Comparison of ENCODE assay signal across 28 cellular contexts in genomic region chr14:70366890-70367289, GRCh38.
"Had no signal": no experiment of that assay in that cellular context is flagged by ENCODE, and none has a peak within 500 bp of the region (broad histone marks: within the 10 kb centered on the region; RNA-seq: fewer than 3 reads in every experiment).

No MANE protein-coding gene starts in this region.

- H3K4me2 ChIP-seq: KMS-11, SK-N-SH had no signal

- H3K4me3 Mint-ChIP-seq: activated CD8-positive, alpha-beta T cell treated with anti-CD3 and anti-CD28 coated beads, Interleukin-2, amount 10 ng/mL, durations not matched to agents 7 days and 5 days; activated naive CD8-positive, alpha-beta T cell treated with anti-CD3 and anti-CD28 coated beads, Interleukin-2, amount 50 U/mL, for 24 hours had no signal

- H3K9ac ChIP-seq: KMS-11, SK-N-SH had no signal

- H3K4me1 ChIP-seq: ascending aorta, SJCRH30 had no signal

- H3K27me3 ChIP-seq: ascending aorta, body of pancreas, MG63, Peyer's patch, SJCRH30 had no signal

- H3K9me3 Mint-ChIP-seq: activated naive CD4-positive, alpha-beta T cell treated with anti-CD3 and anti-CD28 coated beads, Interleukin-2, amount 50 U/mL, for 72 hours; activated naive CD8-positive, alpha-beta T cell treated with anti-CD3 and anti-CD28 coated beads, Interleukin-2, amount 50 U/mL, for 24 hours had no signal

- H3K36me3 ChIP-seq: MG63, SJCRH30 had no signal

- ATAC-seq: activated CD4-positive, CD25-positive, alpha-beta regulatory T cell treated with anti-CD3 and anti-CD28 coated beads, Interleukin-2, amount 50 U/mL, for 24 hours; activated CD8-positive, alpha-beta T cell treated with anti-CD3 and anti-CD28 coated beads, Interleukin-2, amount 10 ng/mL, durations not matched to agents 7 days and 5 days; activated naive CD4-positive, alpha-beta T cell treated with anti-CD3 and anti-CD28 coated beads, Interleukin-2, amount 50 U/mL, for 72 hours; activated naive CD8-positive, alpha-beta T cell treated with anti-CD3 and anti-CD28 coated beads, Interleukin-2, amount 50 U/mL, for 24 hours; body of pancreas had no signal

- H3K36me3 Mint-ChIP-seq: activated naive CD4-positive, alpha-beta T cell treated with anti-CD3 and anti-CD28 coated beads, Interleukin-2, amount 50 U/mL, for 72 hours had no signal

- H3K27me3 Mint-ChIP-seq: activated naive CD8-positive, alpha-beta T cell treated with anti-CD3 and anti-CD28 coated beads, Interleukin-2, amount 50 U/mL, for 24 hours had no signal

- DNase-seq: activated CD4-positive, alpha-beta T cell treated with anti-CD3 and anti-CD28 coated beads for 4 hours; activated CD8-positive, alpha-beta memory T cell treated with anti-CD3 and anti-CD28 coated beads, Interleukin-2, amount 50 U/mL, for 48 hours; activated CD8-positive, alpha-beta T cell treated with anti-CD3 and anti-CD28 coated beads, Interleukin-2, amount 10 ng/mL, durations not matched to agents 7 days and 5 days; activated naive CD4-positive, alpha-beta T cell treated with Interleukin-2 at 50 U/mL for 16 hours; activated naive CD8-positive, alpha-beta T cell treated with anti-CD3 and anti-CD28 coated beads, Interleukin-2, amount 50 U/mL, for 24 hours; activated T-cell treated with anti-CD3 and anti-CD28 coated beads, Interleukin-2, amount 50 U/mL, for 1 hour; amniotic stem cell; body of pancreas; central memory CD4-positive, alpha-beta T cell; MG63; MV-4-11; NCI-H1092 treated with DMSO at 0.1 percent for 48 hours; NCI-H1417 treated with DMSO at 0.1 percent for 48 hours; NCI-H1694; NCI-H2029; NCI-H2107; NCI-H345; NCI-H510A; Peyer's patch; Right ventricle myocardium superior; SJCRH30; SK-N-SH; T-helper 1 cell had no signal

- H3K4me1 Mint-ChIP-seq: activated naive CD8-positive, alpha-beta T cell treated with anti-CD3 and anti-CD28 coated beads, Interleukin-2, amount 50 U/mL, for 24 hours had no signal

- H3K27ac ChIP-seq: ascending aorta, body of pancreas, KMS-11, Peyer's patch, RWPE1, SJCRH30 had no signal

- H3K27ac Mint-ChIP-seq: activated CD8-positive, alpha-beta T cell treated with anti-CD3 and anti-CD28 coated beads, Interleukin-2, amount 10 ng/mL, durations not matched to agents 7 days and 5 days; activated naive CD4-positive, alpha-beta T cell treated with anti-CD3 and anti-CD28 coated beads, Interleukin-2, amount 50 U/mL, for 72 hours; activated naive CD8-positive, alpha-beta T cell treated with anti-CD3 and anti-CD28 coated beads, Interleukin-2, amount 50 U/mL, for 24 hours had no signal

- H3K4me3 ChIP-seq: ascending aorta, body of pancreas, MG63, Peyer's patch, SJCRH30 had no signal

- H3K9me3 ChIP-seq: ascending aorta, body of pancreas, MG63, Peyer's patch, SJCRH30, SK-N-SH had no signal
